In genomic region chr1:226635456-226635941, GRCh38 we compare ENCODE assay signal across 10 cellular contexts.
DNase-seq lines count a peak whose midpoint lies in the region; ATAC-seq and TF ChIP-seq lines count a peak whose summit lies in the region.
"Had no signal": no experiment of that assay in that cellular context is flagged by ENCODE, and none has a peak within 500 bp of the region (broad histone marks: within the 10 kb centered on the region; RNA-seq: fewer than 3 reads in every experiment).

No MANE protein-coding gene starts in this region.

- H3K27me3 ChIP-seq in HL-60 (ENCODE audit: insufficient read depth, poor library complexity, severe bottlenecking), result no peaks in the 10 kb centered on the region

- no peak for ATAC-seq in HG02981 (IDR thresholded peaks at IDR 0.05; ENCODE audit: unreplicated experiment)
- no peak for ATAC-seq in HG02623 (IDR thresholded peaks at IDR 0.05; ENCODE audit: unreplicated experiment)
- no peak for ATAC-seq in GM19463 (IDR thresholded peaks at IDR 0.05; ENCODE audit: unreplicated experiment)

- no peak overlapping the region for H3K4me3 ChIP-seq in HL-60 (replicated peaks; ENCODE audit: insufficient read depth, low read length)

- no peak for TF ChIP-seq CTCF in HL-60 (IDR thresholded peaks at IDR 0.05; ENCODE audit: insufficient read depth, low read length)

- DNase-seq in HL-60 (ENCODE audit: low read depth in 1 of 2, low spot score in 1 of 2), result peak; percentile 47 to 55
- peak; percentile 38 to 42 for DNase-seq in activated CD4-positive, alpha-beta T cell treated with anti-CD3 and anti-CD28 coated beads, Interleukin-2, amount 50 U/mL, for 4 hours
- peak; percentile 30 for DNase-seq in effector CD4-positive, alpha-beta T cell
- peak; percentile 33 to 42 for DNase-seq in stimulated activated CD8-positive, alpha-beta memory T cell treated with anti-CD3 and anti-CD28 coated beads, Interleukin-15, amount 100 ng/mL, for 48 hours (ENCODE audit: low read depth in 2 of 2)
- DNase-seq in NCI-H526 treated with DMSO at 0.1 percent for 48 hours (lab: John Stamatoyannopoulos, UW), result no peak
- DNase-seq: IMR-90, midbrain had no signal

- H3K27ac ChIP-seq in HL-60 (replicated peaks), result no peak overlapping the region
